In genomic region chr17:65055280-65055707, GRCh38 we compare ENCODE assay signal across 1 cellular context.
TF ChIP-seq lines count a peak whose summit lies in the region.

No MANE protein-coding gene starts in this region.

TF ChIP-seq in GM12878, 131 proteins besides CTCF, POLR2A, EP300 and RAD21 (continued from another document):
- no peak for TF ChIP-seq ZBTB33 (IDR thresholded peaks at IDR 0.05)
- no peak for TF ChIP-seq GATAD2B (conservative IDR thresholded peaks at IDR 0.05; ENCODE audit: low read depth)
- no peak for TF ChIP-seq E4F1 (IDR thresholded peaks at IDR 0.05; ENCODE audit: borderline replicate concordance, partially characterized antibody)
- no peak for TF ChIP-seq SREBF2 (IDR thresholded peaks at IDR 0.05; ENCODE audit: low read length)
- TF ChIP-seq ZNF274 (IDR thresholded peaks at IDR 0.05; ENCODE audit: insufficient read depth, insufficient read length): no peak
- TF ChIP-seq CBX3 (IDR thresholded peaks at IDR 0.05; ENCODE audit: borderline replicate concordance, low read depth): no peak
- TF ChIP-seq MEF2A (IDR thresholded peaks at IDR 0.05; ENCODE audit: insufficient read depth, low read depth, low read length): no peak
TF ChIP-seq in GM12878: peak in this region for 2.
